ENCODE assay signal across 20 cellular contexts in the genomic region with DNA sequence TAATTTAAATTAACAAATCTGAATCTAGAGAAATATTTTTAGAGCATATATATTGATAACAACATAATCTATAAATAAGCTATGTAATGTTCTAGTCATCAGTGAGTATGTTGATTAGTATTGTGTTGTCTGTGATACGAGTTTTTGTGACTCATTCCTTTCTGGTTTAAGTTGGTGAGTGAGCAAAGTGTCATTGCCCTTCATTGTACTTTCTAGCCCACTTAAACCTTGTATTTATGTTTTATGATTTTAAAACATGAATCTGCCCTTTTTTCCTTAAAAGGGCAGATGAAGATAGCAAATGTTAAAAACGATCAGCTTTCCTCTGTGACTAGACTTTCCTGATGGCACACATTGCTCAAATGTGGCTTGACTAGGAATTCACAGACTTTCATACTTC. TPM values are rescaled to one million over a fixed set of nuclear protein-coding genes. Genes with fewer than 3 reads are reported as not detected.
DNase-seq lines count a peak whose midpoint lies in the region; ATAC-seq and TF ChIP-seq lines count a peak whose summit lies in the region.
"Had no signal": no experiment of that assay in that cellular context is flagged by ENCODE, and none has a peak within 500 bp of the region (broad histone marks: within the 10 kb centered on the region; RNA-seq: fewer than 3 reads in every experiment).

No MANE protein-coding gene starts in this region.

- no peak for TF ChIP-seq CTCF in RWPE1 (conservative IDR thresholded peaks at IDR 0.05; ENCODE audit: low read depth)
- TF ChIP-seq CTCF in fibroblast of lung (conservative IDR thresholded peaks at IDR 0.05 in 1 of 2, IDR thresholded peaks at IDR 0.05 in 1 of 2; ENCODE audit: low read depth in 1 of 2, low read length in 2 of 2) = no peak
- no peak for TF ChIP-seq CTCF in smooth muscle cell (IDR thresholded peaks at IDR 0.05; ENCODE audit: borderline replicate concordance, insufficient read depth, poor library complexity, severe bottlenecking)
- no peak for TF ChIP-seq CTCF in ascending aorta (IDR thresholded peaks at IDR 0.05)

- H2AFZ ChIP-seq in fibroblast of lung (ENCODE audit: low read length) (no peak overlapping the region), smooth muscle cell (ENCODE audit: low read depth) (no peak overlapping the region)

- H3K4me2 ChIP-seq in fibroblast of lung (ENCODE audit: extremely low read depth, insufficient read depth, low read length) (no peak overlapping the region), smooth muscle cell (no peak overlapping the region)

- H3K9me3 ChIP-seq in fibroblast of lung (ENCODE audit: control insufficient read depth, insufficient read depth, low read depth, low read length) (no peaks in the 10 kb centered on the region), smooth muscle cell (replicated peaks; ENCODE audit: low read depth) (no peaks in the 10 kb centered on the region), ascending aorta (no peaks in the 10 kb centered on the region)
- H3K9me3 ChIP-seq: Caco-2, neutrophil had no signal

- no peaks in the 10 kb centered on the region for H3K36me3 ChIP-seq in fibroblast of lung (ENCODE audit: control insufficient read depth, insufficient read depth, low read length)
- no peaks in the 10 kb centered on the region for H3K36me3 ChIP-seq in smooth muscle cell (ENCODE audit: low read depth)
- H3K36me3 ChIP-seq in ascending aorta = no peaks in the 10 kb centered on the region
- H3K36me3 ChIP-seq: neutrophil had no signal

- H3K4me3 ChIP-seq in fibroblast of lung (replicated peaks in 1 of 4; ENCODE audit: control extremely low read depth in 1 of 4, insufficient read depth in 1 of 4, low read depth in 3 of 4, low read length in 4 of 4) (no peak overlapping the region), smooth muscle cell (no peak overlapping the region), ascending aorta (no peak overlapping the region)
- H3K4me3 ChIP-seq: skin epidermis had no signal

- H3K4me1 Mint-ChIP-seq in activated T-cell treated with anti-CD3 and anti-CD28 coated beads, Interleukin-2, amount 50 U/mL, for 72 hours (ENCODE audit: low read depth) = peaks cover 65% of the 10 kb centered on the region
- peaks cover 68% of the 10 kb centered on the region for H3K4me1 Mint-ChIP-seq in activated T-cell treated with anti-CD3 and anti-CD28 coated beads, Interleukin-2, amount 50 U/mL, for 24 hours (ENCODE audit: low read depth)

- POLR2A ChIA-PET in RWPE1 (lab: Yijun Ruan, JAX; ENCODE audit: low non-redundant PET) = no interaction called here

- intact Hi-C loops in ascending aorta (cut with DNase I) (no loop called here), posterior vena cava (cut with DNase I) (no loop called here)

- H3F3A ChIP-seq in smooth muscle cell (ENCODE audit: low read depth) = peaks cover 19% of the 10 kb centered on the region

- no peak overlapping the region for H3K27ac Mint-ChIP-seq in activated T-cell treated with anti-CD3 and anti-CD28 coated beads, Interleukin-2, amount 50 U/mL, for 72 hours
- H3K27ac Mint-ChIP-seq in activated T-cell treated with anti-CD3 and anti-CD28 coated beads, Interleukin-2, amount 50 U/mL, for 24 hours = no peak overlapping the region
- H3K27ac Mint-ChIP-seq: activated naive CD8-positive, alpha-beta T cell; mesothelial cell of epicardium; stimulated activated naive CD8-positive, alpha-beta T cell treated with anti-CD3 and anti-CD28 coated beads, Interleukin-15, Interleukin-2, amounts not matched to agents 100 ng/mL and 50 ng/mL, for 24 hours had no signal

- H3K79me2 ChIP-seq in fibroblast of lung (ENCODE audit: control insufficient read depth, insufficient read depth, low read length) = no peaks in the 10 kb centered on the region
- H3K79me2 ChIP-seq in smooth muscle cell (ENCODE audit: low read depth) = peaks cover 57% of the 10 kb centered on the region

- H3K4me1 ChIP-seq in fibroblast of lung (ENCODE audit: control insufficient read depth, extremely low read depth, insufficient read depth, low read length) (no peaks in the 10 kb centered on the region), smooth muscle cell (ENCODE audit: low read depth) (no peaks in the 10 kb centered on the region), ascending aorta (peaks cover 0 to 18% of the 10 kb centered on the region in 2 donors)
- H3K4me1 ChIP-seq: Caco-2 had no signal

- no peaks in the 10 kb centered on the region for H3K27me3 Mint-ChIP-seq in activated T-cell treated with anti-CD3 and anti-CD28 coated beads, Interleukin-2, amount 50 U/mL, for 72 hours (ENCODE audit: low read depth)
- H3K27me3 Mint-ChIP-seq in activated T-cell treated with anti-CD3 and anti-CD28 coated beads, Interleukin-2, amount 50 U/mL, for 24 hours = no peaks in the 10 kb centered on the region
- H3K27me3 Mint-ChIP-seq: activated naive CD8-positive, alpha-beta T cell; stimulated activated naive CD8-positive, alpha-beta T cell treated with anti-CD3 and anti-CD28 coated beads, Interleukin-15, Interleukin-2, amounts not matched to agents 100 ng/mL and 50 ng/mL, for 24 hours had no signal

- no peaks in the 10 kb centered on the region for H3K27me3 ChIP-seq in fibroblast of lung (ENCODE audit: control insufficient read depth, insufficient read depth, low read length)
- H3K27me3 ChIP-seq in smooth muscle cell (ENCODE audit: low read depth) = no peaks in the 10 kb centered on the region
- no peaks in the 10 kb centered on the region for H3K27me3 ChIP-seq in ascending aorta
- H3K27me3 ChIP-seq: neutrophil had no signal

- no peaks in the 10 kb centered on the region for H3K9me3 Mint-ChIP-seq in activated T-cell treated with anti-CD3 and anti-CD28 coated beads, Interleukin-2, amount 50 U/mL, for 72 hours
- no peaks in the 10 kb centered on the region for H3K9me3 Mint-ChIP-seq in activated T-cell treated with anti-CD3 and anti-CD28 coated beads, Interleukin-2, amount 50 U/mL, for 24 hours
- H3K9me3 Mint-ChIP-seq: stimulated activated naive CD8-positive, alpha-beta T cell treated with anti-CD3 and anti-CD28 coated beads, Interleukin-15, Interleukin-2, amounts not matched to agents 100 ng/mL and 50 ng/mL, for 24 hours had no signal

- ATAC-seq in activated T-cell treated with anti-CD3 and anti-CD28 coated beads, Interleukin-2, amount 50 U/mL, for 72 hours (replicated peaks in 1 of 2) = peak; percentile 74 to 76

- no peak overlapping the region for H3K4me3 Mint-ChIP-seq in activated T-cell treated with anti-CD3 and anti-CD28 coated beads, Interleukin-2, amount 50 U/mL, for 72 hours
- H3K4me3 Mint-ChIP-seq in activated T-cell treated with anti-CD3 and anti-CD28 coated beads, Interleukin-2, amount 50 U/mL, for 24 hours = no peak overlapping the region
- H3K4me3 Mint-ChIP-seq: activated naive CD8-positive, alpha-beta T cell; mesothelial cell of epicardium; stimulated activated naive CD8-positive, alpha-beta T cell treated with anti-CD3 and anti-CD28 coated beads, Interleukin-15, Interleukin-2, amounts not matched to agents 100 ng/mL and 50 ng/mL, for 24 hours had no signal

- no peak for DNase-seq in activated T-cell treated with anti-CD3 and anti-CD28 coated beads, Interleukin-2, amount 50 U/mL, for 72 hours
- no peak for DNase-seq in activated T-cell treated with anti-CD3 and anti-CD28 coated beads, Interleukin-2, amount 50 U/mL, for 24 hours
- peak; percentile 30 for DNase-seq in RWPE1 (ENCODE audit: low spot score)
- DNase-seq in fibroblast of lung (ENCODE audit: low read depth in 2 of 2) = peak; percentile 27 to 71
- no peak for DNase-seq in smooth muscle cell (lab: John Stamatoyannopoulos, UW; ENCODE audit: unreplicated experiment)
- DNase-seq in ascending aorta (ENCODE audit: low spot score in 2 of 2) = no peak
- no peak for DNase-seq in posterior vena cava (ENCODE audit: low spot score)
- no peak for DNase-seq in iPS-NIHi7 (ENCODE audit: extremely low spot score)
- DNase-seq: Caco-2, GOT3, NCI-H146, NCI-H446 treated with DMSO at 0.1 percent for 48 hours, SW 1271 had no signal

- no peak overlapping the region for H3K27ac ChIP-seq in RWPE1
- no peak overlapping the region for H3K27ac ChIP-seq in fibroblast of lung (ENCODE audit: insufficient read depth, low read length)
- H3K27ac ChIP-seq in smooth muscle cell (ENCODE audit: low read depth) = peak overlapping the region; percentile 73
- no peak overlapping the region for H3K27ac ChIP-seq in ascending aorta
- H3K27ac ChIP-seq: neutrophil, skin epidermis, VCaP had no signal

- CTCF ChIA-PET in RWPE1 (lab: Yijun Ruan, JAX) = interaction anchor here (0.7 kb wide), 2 partner anchors 18 to 254 kb away, joined by 3 to 5 read pairs; no protein-coding TSS in a partner anchor

- H3K9ac ChIP-seq in fibroblast of lung (ENCODE audit: insufficient read depth, low read length) (no peak overlapping the region), smooth muscle cell (ENCODE audit: low read depth) (no peak overlapping the region)

- H4K20me1 ChIP-seq in fibroblast of lung (ENCODE audit: control insufficient read depth, extremely low read depth, insufficient read depth, low read length) = no peaks in the 10 kb centered on the region
- H4K20me1 ChIP-seq in smooth muscle cell (ENCODE audit: low read depth) = peaks cover 96% of the 10 kb centered on the region

- 39% methylated on average over 2 of the region's 2 CpGs for WGBS in smooth muscle cell (ENCODE audit: low lambda C conversion rate)

- peaks cover 0 to 2% of the 10 kb centered on the region in 2 donors for H3K36me3 Mint-ChIP-seq in activated T-cell treated with anti-CD3 and anti-CD28 coated beads, Interleukin-2, amount 50 U/mL, for 72 hours (ENCODE audit: insufficient read depth in 2 of 2)
- H3K36me3 Mint-ChIP-seq in activated T-cell treated with anti-CD3 and anti-CD28 coated beads, Interleukin-2, amount 50 U/mL, for 24 hours (ENCODE audit: low read depth) = peaks cover 46% of the 10 kb centered on the region

RNA-seq across cellular contexts. Expression of a gene that starts 38.5 kb away (rescaled TPM):
- 10 to 100 TPM; 22.6 to 26.3 TPM for total RNA-seq in activated T-cell treated with anti-CD3 and anti-CD28 coated beads, Interleukin-2, amount 50 U/mL, for 72 hours
- 16.9 and 17.5 TPM in 2 replicates for total RNA-seq in fibroblast of lung
- polyA plus RNA-seq in fibroblast of lung = 12.4 and 14.2 TPM in 2 replicates
- 11.1 and 12.0 TPM in 2 replicates for polyA plus RNA-seq in fibroblast of lung (2012)
- polyA minus RNA-seq in fibroblast of lung (ENCODE audit: low replicate concordance) = 0.48 and 1.9 TPM in 2 replicates
- total RNA-seq in smooth muscle cell = 29.8 and 33.6 TPM in 2 replicates
- 19.1 and 19.8 TPM in 2 replicates for polyA plus RNA-seq in smooth muscle cell
- 49.2 TPM for total RNA-seq in ascending aorta
- 10 to 100 TPM; 14.8 to 16.1 TPM for total RNA-seq in posterior vena cava

RNA-seq across cellular contexts. Expression of a gene that starts 48.6 kb away (rescaled TPM):
- total RNA-seq in activated T-cell treated with anti-CD3 and anti-CD28 coated beads, Interleukin-2, amount 50 U/mL, for 72 hours = under 1 TPM in 1 of 2 donors, not detected in 1; 0.72 TPM
- total RNA-seq in fibroblast of lung (0.26 and 0.50 TPM in 2 replicates), smooth muscle cell (0.45 and 3.8 TPM in 2 replicates), ascending aorta (not detected), posterior vena cava (not detected)
- polyA plus RNA-seq in fibroblast of lung (0.38 and 1.2 TPM in 2 replicates), smooth muscle cell (3.8 and 4.9 TPM in 2 replicates)
- 0.48 and 1.5 TPM in 2 replicates for polyA plus RNA-seq in fibroblast of lung (2012)
- not detected in 2 replicates for polyA minus RNA-seq in fibroblast of lung (ENCODE audit: low replicate concordance)
- total RNA-seq: A673, Caco-2 had no signal

Comparison
In these comparisons a context has a peak if more than half of its experiments do, and no peak if none do; other contexts are left out.
1. DNase-seq: peak in RWPE1 (single experiment) and fibroblast of lung (2 of 2); none in activated T-cell treated with anti-CD3 and anti-CD28 coated beads, Interleukin-2, amount 50 U/mL, for 72 hours (0 of 2), activated T-cell treated with anti-CD3 and anti-CD28 coated beads, Interleukin-2, amount 50 U/mL, for 24 hours (single experiment), smooth muscle cell (single experiment), ascending aorta (0 of 2), posterior vena cava (single experiment) and iPS-NIHi7 (single experiment).